In the genomic region with DNA sequence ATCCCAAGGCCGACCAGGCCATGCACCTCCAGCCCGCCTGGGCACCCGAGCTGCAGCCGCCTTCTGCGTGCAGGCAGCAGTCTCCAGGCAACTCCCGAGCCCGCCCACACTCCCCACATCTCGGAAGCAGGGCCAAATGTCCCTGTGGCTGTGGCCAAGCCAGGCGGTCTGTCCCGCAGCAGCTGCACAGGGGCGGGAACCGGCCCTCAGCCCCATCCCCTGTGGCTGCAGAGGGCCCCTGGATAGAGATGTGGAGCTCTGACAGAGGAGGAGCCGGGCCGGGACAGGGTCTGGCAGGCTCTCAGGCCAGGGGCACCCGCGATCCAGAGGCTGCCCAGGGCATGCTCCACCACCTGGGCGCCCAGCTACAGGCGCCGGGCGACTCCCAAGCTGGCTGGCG, we compare ENCODE assay signal across 8 cellular contexts.
A peak's percentile ranks its signal among the peaks of the same experiment; 100 is the strongest.
DNase-seq lines count a peak whose midpoint lies in the region; ATAC-seq and TF ChIP-seq lines count a peak whose summit lies in the region.
"Not testable (repeated sequence)": the region's sequence is repeated elsewhere in the genome, so short reads cannot be mapped to it uniquely, and the experiment has no call there.

No MANE protein-coding gene starts in this region.

- not testable (repeated sequence) for H3K27ac ChIP-seq in sigmoid colon, uterus

- not testable (repeated sequence) for H3K27ac Mint-ChIP-seq in activated CD4-positive, alpha-beta memory T cell treated with anti-CD3 and anti-CD28 coated beads, Interleukin-2, amount 10 ng/mL, durations not matched to agents 7 days and 5 days; natural killer cell treated with Interleukin-12 subunit alpha and Interleukin-12 subunit beta and Interleukin-15 and Interleukin-18, amount 100 ng/mL, for 72 hours

- not testable (repeated sequence) for TF ChIP-seq CTCF in sigmoid colon (IDR thresholded peaks at IDR 0.05); uterus (IDR thresholded peaks at IDR 0.05)

- ATAC-seq in Right ventricle myocardium superior (ENCODE audit: poor library complexity); natural killer cell treated with Interleukin-12 subunit alpha and Interleukin-12 subunit beta and Interleukin-15 and Interleukin-18, amount 100 ng/mL, for 72 hours: not testable (repeated sequence)

- intact Hi-C loops in Right ventricle myocardium superior (cut with DNase I); sigmoid colon (cut with DNase I); uterus (cut with DNase I; ENCODE audit: low total_unique reads): not testable (repeated sequence)

- not testable (repeated sequence) for H3K27me3 Mint-ChIP-seq in activated CD4-positive, alpha-beta memory T cell treated with anti-CD3 and anti-CD28 coated beads, Interleukin-2, amount 10 ng/mL, durations not matched to agents 7 days and 5 days; natural killer cell treated with Interleukin-12 subunit alpha and Interleukin-12 subunit beta and Interleukin-15 and Interleukin-18, amount 100 ng/mL, for 72 hours

- not testable (repeated sequence) for H3K4me1 ChIP-seq in sigmoid colon, uterus

- not testable (repeated sequence) for H3K4me1 Mint-ChIP-seq in activated CD4-positive, alpha-beta memory T cell treated with anti-CD3 and anti-CD28 coated beads, Interleukin-2, amount 10 ng/mL, durations not matched to agents 7 days and 5 days; natural killer cell treated with Interleukin-12 subunit alpha and Interleukin-12 subunit beta and Interleukin-15 and Interleukin-18, amount 100 ng/mL, for 72 hours (ENCODE audit: low read depth in 2 of 2)

- H3K27me3 ChIP-seq in sigmoid colon, uterus: not testable (repeated sequence)

- not testable (repeated sequence) for H3K9me3 ChIP-seq in sigmoid colon, uterus

- DNase-seq in H4 (ENCODE audit: low spot score) (peak; percentile 1), astrocyte of the hippocampus (ENCODE audit: low read depth, low spot score) (peak; percentile 0), Right ventricle myocardium superior (peak; percentile 41), left kidney (ENCODE audit: low read depth, low spot score) (peak; percentile 23), sigmoid colon (peak; percentile 53), uterus (peak; percentile 11 to 20)
- peak; percentile 13 for DNase-seq in activated CD4-positive, alpha-beta memory T cell treated with anti-CD3 and anti-CD28 coated beads, Interleukin-2, amount 10 ng/mL, durations not matched to agents 7 days and 5 days
- DNase-seq in natural killer cell treated with Interleukin-12 subunit alpha and Interleukin-12 subunit beta and Interleukin-15 and Interleukin-18, amount 100 ng/mL, for 72 hours (ENCODE audit: low spot score): peak; percentile 58

- CTCF ChIA-PET in activated CD4-positive, alpha-beta memory T cell treated with anti-CD3 and anti-CD28 coated beads, Interleukin-2, amount 10 ng/mL, durations not matched to agents 7 days and 5 days (lab: Charles Lee): not testable (repeated sequence)

- TF ChIP-seq EP300 in sigmoid colon (IDR thresholded peaks at IDR 0.05): not testable (repeated sequence)

- not testable (repeated sequence) for H3K4me3 Mint-ChIP-seq in activated CD4-positive, alpha-beta memory T cell treated with anti-CD3 and anti-CD28 coated beads, Interleukin-2, amount 10 ng/mL, durations not matched to agents 7 days and 5 days; natural killer cell treated with Interleukin-12 subunit alpha and Interleukin-12 subunit beta and Interleukin-15 and Interleukin-18, amount 100 ng/mL, for 72 hours

- H3K36me3 Mint-ChIP-seq in activated CD4-positive, alpha-beta memory T cell treated with anti-CD3 and anti-CD28 coated beads, Interleukin-2, amount 10 ng/mL, durations not matched to agents 7 days and 5 days (ENCODE audit: low read depth); natural killer cell treated with Interleukin-12 subunit alpha and Interleukin-12 subunit beta and Interleukin-15 and Interleukin-18, amount 100 ng/mL, for 72 hours: not testable (repeated sequence)

- H3K36me3 ChIP-seq in sigmoid colon, uterus: not testable (repeated sequence)

- not testable (repeated sequence) for TF ChIP-seq POLR2A in sigmoid colon (IDR thresholded peaks at IDR 0.05); uterus (IDR thresholded peaks at IDR 0.05)

- not testable (repeated sequence) for H3K9me3 Mint-ChIP-seq in activated CD4-positive, alpha-beta memory T cell treated with anti-CD3 and anti-CD28 coated beads, Interleukin-2, amount 10 ng/mL, durations not matched to agents 7 days and 5 days; natural killer cell treated with Interleukin-12 subunit alpha and Interleukin-12 subunit beta and Interleukin-15 and Interleukin-18, amount 100 ng/mL, for 72 hours

- 69 to 72% methylated on average over 15 to 16 of the region's 21 CpGs for WGBS in sigmoid colon, 2 donors

- not testable (repeated sequence) for H3K4me3 ChIP-seq in sigmoid colon, uterus

- POLR2A ChIA-PET in activated CD4-positive, alpha-beta memory T cell treated with anti-CD3 and anti-CD28 coated beads, Interleukin-2, amount 10 ng/mL, durations not matched to agents 7 days and 5 days (lab: Charles Lee): not testable (repeated sequence)

Comparison
In these comparisons a context has a peak if more than half of its experiments do, and no peak if none do; other contexts are left out.
1. DNase-seq: peak in every context shown above with its lines; median percentile 58 in natural killer cell treated with Interleukin-12 subunit alpha and Interleukin-12 subunit beta and Interleukin-15 and Interleukin-18, amount 100 ng/mL, for 72 hours; 53 in sigmoid colon; 41 in Right ventricle myocardium superior; 23 in left kidney; 16 in uterus; 13 in activated CD4-positive, alpha-beta memory T cell treated with anti-CD3 and anti-CD28 coated beads, Interleukin-2, amount 10 ng/mL, durations not matched to agents 7 days and 5 days; 1 in H4; 0 in astrocyte of the hippocampus.